14 cellular contexts compared by ENCODE assay signal in the genomic region with DNA sequence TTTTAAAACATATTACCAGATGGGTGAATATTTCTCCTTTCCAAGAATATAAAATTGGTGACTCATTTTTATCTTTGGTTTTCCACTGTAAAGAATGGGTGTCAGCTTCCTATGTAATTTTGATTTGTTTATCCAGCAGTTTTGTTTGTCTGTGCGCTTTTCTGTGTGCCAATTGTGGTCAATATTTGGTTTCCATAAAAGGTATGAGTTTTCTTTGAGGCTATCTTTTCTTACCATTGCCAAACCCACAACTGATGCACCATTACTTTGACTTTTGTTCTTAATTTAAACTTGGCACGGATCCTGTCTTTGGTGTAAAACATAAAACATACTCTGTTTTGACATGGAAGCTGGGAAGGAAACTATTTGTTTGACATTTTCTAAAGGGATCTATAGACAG.
A peak's percentile ranks its signal among the peaks of the same experiment; 100 is the strongest.
DNase-seq lines count a peak whose midpoint lies in the region; ATAC-seq and TF ChIP-seq lines count a peak whose summit lies in the region.
"Had no signal": no experiment of that assay in that cellular context is flagged by ENCODE, and none has a peak within 500 bp of the region (broad histone marks: within the 10 kb centered on the region; RNA-seq: fewer than 3 reads in every experiment).

No MANE protein-coding gene starts in this region.

- H3K4me1 Mint-ChIP-seq in activated CD8-positive, alpha-beta memory T cell treated with anti-CD3 and anti-CD28 coated beads, Interleukin-2, amount 10 ng/mL, durations not matched to agents 7 days and 5 days, result no peaks in the 10 kb centered on the region
- H3K4me1 Mint-ChIP-seq: activated naive CD8-positive, alpha-beta T cell treated with anti-CD3 and anti-CD28 coated beads for 36 hours had no signal

- DNase-seq in COR-L47 (lab: John Stamatoyannopoulos, UW), result peak; percentile 76
- DNase-seq in NCI-H146 (lab: John Stamatoyannopoulos, UW), result peak; percentile 75
- peak; percentile 77 for DNase-seq in SW480 (ENCODE audit: low spot score)
- peak; percentile 55 for DNase-seq in fibroblast of villous mesenchyme (ENCODE audit: low read depth)
- no peak for DNase-seq in activated CD8-positive, alpha-beta memory T cell treated with anti-CD3 and anti-CD28 coated beads, Interleukin-2, amount 10 ng/mL, durations not matched to agents 7 days and 5 days
- DNase-seq in GM10248 (ENCODE audit: extremely low spot score), result no peak
- DNase-seq in left ventricle myocardium superior, result no peak
- DNase-seq in mucosa of gallbladder (ENCODE audit: low spot score), result no peak
- DNase-seq: activated CD4-positive, CD25-positive, alpha-beta regulatory T cell; activated naive CD8-positive, alpha-beta T cell treated with anti-CD3 and anti-CD28 coated beads for 36 hours; cortex of kidney; islet precursor cell; MM.1S; upper lobe of left lung had no signal

- intact Hi-C loops in left ventricle myocardium superior (cut with micrococcal nuclease), result no loop called here

- POLR2A ChIA-PET in GM10248 (lab: Yijun Ruan, JAX), result no interaction called here

- H3K27me3 Mint-ChIP-seq in activated CD8-positive, alpha-beta memory T cell treated with anti-CD3 and anti-CD28 coated beads, Interleukin-2, amount 10 ng/mL, durations not matched to agents 7 days and 5 days, result no peaks in the 10 kb centered on the region
- H3K27me3 Mint-ChIP-seq: activated naive CD8-positive, alpha-beta T cell treated with anti-CD3 and anti-CD28 coated beads for 36 hours had no signal

- ATAC-seq in activated CD8-positive, alpha-beta memory T cell treated with anti-CD3 and anti-CD28 coated beads, Interleukin-2, amount 10 ng/mL, durations not matched to agents 7 days and 5 days, result no peak
- no peak for ATAC-seq in left ventricle myocardium superior

- no peak overlapping the region for H3K4me3 ChIP-seq in fibroblast of villous mesenchyme (ENCODE audit: low read depth, low read length)
- H3K4me3 ChIP-seq: upper lobe of left lung had no signal

- no peak overlapping the region for H3K27ac Mint-ChIP-seq in activated CD8-positive, alpha-beta memory T cell treated with anti-CD3 and anti-CD28 coated beads, Interleukin-2, amount 10 ng/mL, durations not matched to agents 7 days and 5 days
- H3K27ac Mint-ChIP-seq: activated naive CD8-positive, alpha-beta T cell treated with anti-CD3 and anti-CD28 coated beads for 36 hours had no signal

- TF ChIP-seq CTCF in fibroblast of villous mesenchyme (IDR thresholded peaks at IDR 0.05; ENCODE audit: insufficient read depth, low read depth, low read length) (no peak), GM10248 (IDR thresholded peaks at IDR 0.05; ENCODE audit: control extremely low read depth, extremely low read depth, low read depth, missing control alignments) (no peak)

- CTCF ChIA-PET in activated CD8-positive, alpha-beta memory T cell treated with anti-CD3 and anti-CD28 coated beads, Interleukin-2, amount 10 ng/mL, durations not matched to agents 7 days and 5 days (lab: Charles Lee), result no interaction called here
- CTCF ChIA-PET in GM10248 (lab: Yijun Ruan, JAX), result interaction anchor here (1.4 kb wide), 2 partner anchors 18 to 174 kb away, joined by 3 to 4 read pairs; no protein-coding TSS in a partner anchor

- peaks cover 9% of the 10 kb centered on the region for H3K9me3 Mint-ChIP-seq in activated CD8-positive, alpha-beta memory T cell treated with anti-CD3 and anti-CD28 coated beads, Interleukin-2, amount 10 ng/mL, durations not matched to agents 7 days and 5 days (ENCODE audit: low read depth)

- no peak overlapping the region for H3K4me3 Mint-ChIP-seq in activated CD8-positive, alpha-beta memory T cell treated with anti-CD3 and anti-CD28 coated beads, Interleukin-2, amount 10 ng/mL, durations not matched to agents 7 days and 5 days
- H3K4me3 Mint-ChIP-seq: activated naive CD8-positive, alpha-beta T cell treated with anti-CD3 and anti-CD28 coated beads for 36 hours had no signal

- H3K36me3 Mint-ChIP-seq in activated CD8-positive, alpha-beta memory T cell treated with anti-CD3 and anti-CD28 coated beads, Interleukin-2, amount 10 ng/mL, durations not matched to agents 7 days and 5 days, result no peaks in the 10 kb centered on the region
- H3K36me3 Mint-ChIP-seq: activated naive CD8-positive, alpha-beta T cell treated with anti-CD3 and anti-CD28 coated beads for 36 hours had no signal

Comparison
In these comparisons a context has a peak if more than half of its experiments do, and no peak if none do; other contexts are left out.
1. DNase-seq: peak in COR-L47 (single experiment), NCI-H146 (single experiment), SW480 (single experiment) and fibroblast of villous mesenchyme (single experiment); none in activated CD8-positive, alpha-beta memory T cell treated with anti-CD3 and anti-CD28 coated beads, Interleukin-2, amount 10 ng/mL, durations not matched to agents 7 days and 5 days (single experiment), GM10248 (single experiment), left ventricle myocardium superior (single experiment) and mucosa of gallbladder (single experiment).